Comparison of ENCODE assay signal across 8 cellular contexts in genomic region chr10:6144609-6145413, GRCh38. TPM values are rescaled to one million over a fixed set of nuclear protein-coding genes. Genes with fewer than 3 reads are reported as not detected.
A peak's percentile ranks its signal among the peaks of the same experiment; 100 is the strongest.
DNase-seq lines count a peak whose midpoint lies in the region; FAIRE-seq and TF ChIP-seq lines count a peak whose summit lies in the region.

No MANE protein-coding gene starts in this region.

- no peaks in the 10 kb centered on the region for H3K9me3 Mint-ChIP-seq in HFFc6

- H3K36me3 Mint-ChIP-seq in HFFc6 (ENCODE audit: low read depth), result no peaks in the 10 kb centered on the region

- peak; percentile 92 for FAIRE-seq in GM12891 (lab: Jason Lieb, UNC)

- peaks cover 53% of the 10 kb centered on the region for H3K4me1 Mint-ChIP-seq in HFFc6 (ENCODE audit: low read depth)

- no peaks in the 10 kb centered on the region for H4K20me1 ChIP-seq in mammary epithelial cell (ENCODE audit: insufficient read depth, low read length)

- peak overlapping the region; percentile 82 for H3K27ac Mint-ChIP-seq in HFFc6

- in situ Hi-C loops in mammary epithelial cell (cut with MboI; ENCODE audit: low sequenced_read_pairs in 2 of 2), result no loop called here

- 0 out of 2 replicates have a peak, but pooled peaks have one; percentile 22 for TF ChIP-seq CTCF in HFFc6 (IDR thresholded peaks at IDR 0.05)
- TF ChIP-seq CTCF in WI38 (IDR thresholded peaks at IDR 0.05; ENCODE audit: low read depth, low read length), result no peak
- no peak for TF ChIP-seq CTCF in mammary epithelial cell (conservative IDR thresholded peaks at IDR 0.05 in 1 of 2, IDR thresholded peaks at IDR 0.05 in 1 of 2; ENCODE audit: extremely low read depth in 1 of 2, insufficient read depth in 1 of 2, low read depth in 1 of 2, low read length in 2 of 2)
- peak in 3 of 11 experiments; percentile 16 to 39 (median 20) for TF ChIP-seq CTCF in spleen (IDR thresholded peaks at IDR 0.05 in 8 of 11, conservative IDR thresholded peaks at IDR 0.05 in 3 of 11)

- H3K4me3 ChIP-seq in WI38 (ENCODE audit: low read depth, low read length) (peak overlapping the region; percentile 77), mammary epithelial cell (replicated peaks in 1 of 3; ENCODE audit: insufficient read depth in 1 of 3, low read depth in 2 of 3, low read length in 3 of 3) (peak overlapping the region; percentile 81 to 92 (median 87)), spleen (peak overlapping the region; percentile 79 to 93 (median 84))

- H3K36me3 ChIP-seq in mammary epithelial cell (ENCODE audit: insufficient read depth, low read length) (peaks cover 2% of the 10 kb centered on the region), spleen (peaks cover 0 to 14% (median 0%) of the 10 kb centered on the region in 6 donors)

- no peaks in the 10 kb centered on the region for H3K9me3 ChIP-seq in mammary epithelial cell (replicated peaks; ENCODE audit: insufficient read depth, low read length)
- no peaks in the 10 kb centered on the region for H3K9me3 ChIP-seq in spleen

- CTCF ChIA-PET in mammary epithelial cell (lab: Charles Lee; ENCODE audit: low non-redundant PET), result interaction anchor here (0.6 kb wide), 1 partner anchor 1429 kb away, joined by 5 read pairs; no protein-coding TSS in a partner anchor

- dilution Hi-C loops in mammary epithelial cell (cut with HindIII; ENCODE audit: low sequenced_read_pairs), result loop anchor here (5.0 kb wide), 2 partner anchors 33 to 52 kb away; no protein-coding TSS in a partner anchor

- H3K27me3 ChIP-seq in mammary epithelial cell (ENCODE audit: insufficient read depth, low read length), result no peaks in the 10 kb centered on the region
- H3K27me3 ChIP-seq in spleen (replicated peaks in 1 of 7), result peaks cover 0 to 10% (median 0%) of the 10 kb centered on the region in 7 donors

- peak; percentile 89 for DNase-seq in GM12891 (ENCODE audit: insufficient read length, low spot score)
- DNase-seq in HFFc6, result peak; percentile 65
- DNase-seq in NAMALWA (ENCODE audit: low spot score), result peak; percentile 87
- DNase-seq in mammary epithelial cell, result peak; percentile 76
- peak; percentile 81 for DNase-seq in inferior parietal cortex (ENCODE audit: extremely low spot score)
- DNase-seq in spleen, result peak; percentile 99
- no peak for DNase-seq in SHP77 (lab: John Stamatoyannopoulos, UW)

- peaks cover 9% of the 10 kb centered on the region for H3K27me3 Mint-ChIP-seq in HFFc6 (ENCODE audit: insufficient read depth)

- peaks cover 36% of the 10 kb centered on the region for H3K79me2 ChIP-seq in mammary epithelial cell (ENCODE audit: insufficient read depth, low read length)

- H3K4me2 ChIP-seq in mammary epithelial cell (ENCODE audit: insufficient read depth, low read depth, low read length), result peak overlapping the region; percentile 99

- 0% methylated on average over 7 of the region's 106 CpGs for WGBS in mammary epithelial cell (ENCODE audit: low coverage, missing lambda C conversion rate)
- 0 to 2% (median 0%) methylated on average over 17 to 106 of the region's 106 CpGs for WGBS in spleen, 5 donors

- intact Hi-C loops in mammary epithelial cell (cut with micrococcal nuclease) (no loop called here), spleen (cut with DNase I; ENCODE audit: low total_unique reads) (no loop called here)

- H3K27ac ChIP-seq in mammary epithelial cell (ENCODE audit: insufficient read depth, low read depth, low read length), result peak overlapping the region; percentile 70
- H3K27ac ChIP-seq in spleen, result peak overlapping the region; percentile 86 to 97 (median 94)

- peak overlapping the region; percentile 89 for H3K4me3 Mint-ChIP-seq in HFFc6

- H2AFZ ChIP-seq in mammary epithelial cell (ENCODE audit: low read depth, low read length), result peak overlapping the region; percentile 93

- peaks cover 9% of the 10 kb centered on the region for H3K4me1 ChIP-seq in mammary epithelial cell (ENCODE audit: insufficient read depth, low read length)
- H3K4me1 ChIP-seq in spleen, result peaks cover 28 to 92% (median 67%) of the 10 kb centered on the region in 6 donors

- BruUV-seq in mammary epithelial cell (replicated peaks; lab: Mats Ljungman, UMichigan), result no TSS peak

- TF ChIP-seq POLR2A in GM12891 (IDR thresholded peaks at IDR 0.05; ENCODE audit: low read depth, low read length) (peak; percentile 40; the same call in 1 of the 2 replicates), spleen (IDR thresholded peaks at IDR 0.05) (peak in 1 of 3 donors; percentile 31)

- peak overlapping the region; percentile 65 for H3K9ac ChIP-seq in mammary epithelial cell (ENCODE audit: insufficient read depth, low read length)

TF ChIP-seq in GM12891, 5 proteins besides CTCF, POLR2A, EP300 and RAD21:
- TF ChIP-seq POLR2AphosphoS5 (IDR thresholded peaks at IDR 0.05; ENCODE audit: low read depth, low read length) (no peak), SPI1 (IDR thresholded peaks at IDR 0.05; ENCODE audit: low read depth, low read length) (no peak), PAX5 (IDR thresholded peaks at IDR 0.05; ENCODE audit: insufficient read depth, low read length, severe bottlenecking) (no peak), POU2F2 (IDR thresholded peaks at IDR 0.05; ENCODE audit: low read depth, low read length) (no peak), TAF1 (IDR thresholded peaks at IDR 0.05; ENCODE audit: low read depth, low read length) (no peak)

RNA-seq across cellular contexts. Expression of gene RBM17, which starts 56.0 kb away (rescaled TPM):
- polyA plus RNA-seq in GM12891 (2012; ENCODE audit: low read depth, missing spikeins), result 90.1 TPM
- 10 to 100 TPM; 53.4 to 75.2 (median 66.3) TPM for total RNA-seq in HFFc6 (2021; fragmentation: NEBNext Ultra II Directional; extraction: Animal tissue kit (Norgen Biotek cat#: 25700))
- total RNA-seq in mammary epithelial cell, result 100 to 1,000 TPM in 1 of 2 donors, 10 to 100 TPM in 1; 31.5 to 120 TPM
- 22.3 TPM for polyA plus RNA-seq in mammary epithelial cell
- 24.2 TPM for polyA minus RNA-seq in mammary epithelial cell
- 100 to 1,000 TPM in 6 of 7 donors, 10 to 100 TPM in 1; 93.2 to 140 (median 120) TPM for total RNA-seq in spleen
- 100 to 1,000 TPM in 1 of 3 donors, 10 to 100 TPM in 2; 63.1 to 100 (median 93.5) TPM for polyA plus RNA-seq in spleen

RNA-seq across cellular contexts. Expression of gene PFKFB3, which starts 57.9 kb away (rescaled TPM):
- 26.1 TPM for polyA plus RNA-seq in GM12891 (2012; ENCODE audit: low read depth, missing spikeins)
- 10 to 100 TPM; 25.4 to 34.6 (median 28.7) TPM for total RNA-seq in HFFc6 (2021; fragmentation: NEBNext Ultra II Directional; extraction: Animal tissue kit (Norgen Biotek cat#: 25700))
- 10 to 100 TPM; 24.0 to 49.5 TPM for total RNA-seq in mammary epithelial cell
- polyA plus RNA-seq in mammary epithelial cell, result 28.1 TPM
- polyA minus RNA-seq in mammary epithelial cell, result 54.2 TPM
- 100 to 1,000 TPM in 5 of 7 donors, 10 to 100 TPM in 2; 74.2 to 227 (median 145) TPM for total RNA-seq in spleen
- 10 to 100 TPM in 1 of 3 donors, 1 to 10 TPM in 2; 6.3 to 20.9 (median 8.8) TPM for polyA plus RNA-seq in spleen

Comparison
In these comparisons a context has a peak if more than half of its experiments do, and no peak if none do; other contexts are left out.
1. DNase-seq: peak in GM12891 (single experiment), HFFc6 (single experiment), NAMALWA (single experiment), mammary epithelial cell (single experiment), inferior parietal cortex (single experiment) and spleen (single experiment); none in SHP77 (0 of 2).
2. Peak in every context shown above with its lines, with median percentiles within 50 percentile points of each other: H3K4me3 ChIP-seq.